1 cellular context compared by ENCODE assay signal in the genomic region with DNA sequence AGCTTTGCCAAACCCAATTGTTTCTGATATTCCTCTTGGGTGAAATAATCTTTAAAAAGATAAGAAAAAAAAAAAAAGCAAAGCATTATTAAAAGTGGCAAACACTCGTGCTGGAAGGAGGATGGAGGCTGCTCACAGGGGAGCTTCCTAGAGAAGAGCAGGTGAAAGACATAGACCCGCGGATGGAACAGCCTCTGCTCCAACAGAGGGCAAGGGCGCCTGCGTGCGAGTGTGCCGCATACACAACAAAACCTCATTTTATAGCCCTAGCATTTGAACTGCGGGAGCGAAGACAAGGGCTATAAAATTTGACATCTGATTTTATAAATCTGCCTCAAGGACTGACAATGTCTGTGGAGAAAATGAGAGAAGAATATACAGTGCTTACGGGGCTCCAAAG.
TF ChIP-seq lines count a peak whose summit lies in the region.

No MANE protein-coding gene starts in this region.

TF ChIP-seq in IMR-90, 13 proteins besides CTCF, POLR2A, EP300 and RAD21 (continued from another document):
- TF ChIP-seq, protein P1, sequence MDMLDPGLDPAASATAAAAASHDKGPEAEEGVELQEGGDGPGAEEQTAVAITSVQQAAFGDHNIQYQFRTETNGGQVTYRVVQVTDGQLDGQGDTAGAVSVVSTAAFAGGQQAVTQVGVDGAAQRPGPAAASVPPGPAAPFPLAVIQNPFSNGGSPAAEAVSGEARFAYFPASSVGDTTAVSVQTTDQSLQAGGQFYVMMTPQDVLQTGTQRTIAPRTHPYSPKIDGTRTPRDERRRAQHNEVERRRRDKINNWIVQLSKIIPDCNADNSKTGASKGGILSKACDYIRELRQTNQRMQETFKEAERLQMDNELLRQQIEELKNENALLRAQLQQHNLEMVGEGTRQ (IDR thresholded peaks at IDR 0.05; ENCODE audit: low read depth, low read length), result no peak
- no peak for TF ChIP-seq MXI1 (IDR thresholded peaks at IDR 0.05; ENCODE audit: borderline replicate concordance, low read depth, low read length)
- TF ChIP-seq, protein P2, sequence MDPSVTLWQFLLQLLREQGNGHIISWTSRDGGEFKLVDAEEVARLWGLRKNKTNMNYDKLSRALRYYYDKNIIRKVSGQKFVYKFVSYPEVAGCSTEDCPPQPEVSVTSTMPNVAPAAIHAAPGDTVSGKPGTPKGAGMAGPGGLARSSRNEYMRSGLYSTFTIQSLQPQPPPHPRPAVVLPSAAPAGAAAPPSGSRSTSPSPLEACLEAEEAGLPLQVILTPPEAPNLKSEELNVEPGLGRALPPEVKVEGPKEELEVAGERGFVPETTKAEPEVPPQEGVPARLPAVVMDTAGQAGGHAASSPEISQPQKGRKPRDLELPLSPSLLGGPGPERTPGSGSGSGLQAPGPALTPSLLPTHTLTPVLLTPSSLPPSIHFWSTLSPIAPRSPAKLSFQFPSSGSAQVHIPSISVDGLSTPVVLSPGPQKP (IDR thresholded peaks at IDR 0.05; ENCODE audit: borderline replicate concordance, low read depth, low read length), result no peak
- no peak for TF ChIP-seq RFX5 (IDR thresholded peaks at IDR 0.05; ENCODE audit: low read depth, low read length)
